ENCODE assay signal across 13 cellular contexts in genomic region chr1:24862775-24863483, GRCh38.
"Had no signal": no experiment of that assay in that cellular context is flagged by ENCODE, and none has a peak within 500 bp of the region (broad histone marks: within the 10 kb centered on the region; RNA-seq: fewer than 3 reads in every experiment).

No MANE protein-coding gene starts in this region.

- H3K9me3 Mint-ChIP-seq: activated naive CD4-positive, alpha-beta T cell treated with anti-CD3 and anti-CD28 coated beads for 36 hours; activated T-helper 17 cell treated with anti-CD3 and anti-CD28 coated beads, Interleukin-2, amount 50 U/mL, for 72 hours; effector memory CD8-positive, alpha-beta T cell; naive thymus-derived CD4-positive, alpha-beta T cell had no signal

- H3K27ac Mint-ChIP-seq: activated naive CD4-positive, alpha-beta T cell treated with anti-CD3 and anti-CD28 coated beads for 36 hours; activated T-helper 17 cell treated with anti-CD3 and anti-CD28 coated beads, Interleukin-2, amount 50 U/mL, for 72 hours had no signal

- H3K4me1 ChIP-seq: gastrocnemius medialis, pancreas had no signal

- H3K27ac ChIP-seq: epithelial cell of prostate, gastrocnemius medialis, pancreas had no signal

- FAIRE-seq: pancreas had no signal

- H3K4me1 Mint-ChIP-seq: activated T-helper 17 cell treated with anti-CD3 and anti-CD28 coated beads, Interleukin-2, amount 50 U/mL, for 72 hours had no signal

- H3K9me3 ChIP-seq: gastrocnemius medialis, pancreas had no signal

- ATAC-seq: activated CD4-positive, CD25-positive, alpha-beta regulatory T cell treated with anti-CD3 and anti-CD28 coated beads, Interleukin-2, amount 50 U/mL, for 24 hours; activated T-helper 17 cell treated with anti-CD3 and anti-CD28 coated beads, Interleukin-2, amount 50 U/mL, for 72 hours; effector memory CD8-positive, alpha-beta T cell; gastrocnemius medialis; naive thymus-derived CD4-positive, alpha-beta T cell; pancreas had no signal

- H3K4me3 Mint-ChIP-seq: activated naive CD4-positive, alpha-beta T cell treated with anti-CD3 and anti-CD28 coated beads for 36 hours; activated T-helper 17 cell treated with anti-CD3 and anti-CD28 coated beads, Interleukin-2, amount 50 U/mL, for 72 hours had no signal

- H3K4me3 ChIP-seq: gastrocnemius medialis, pancreas had no signal

- H3K36me3 Mint-ChIP-seq: naive thymus-derived CD4-positive, alpha-beta T cell had no signal

- H3K27me3 ChIP-seq: pancreas had no signal

- H3K36me3 ChIP-seq: gastrocnemius medialis, pancreas had no signal

- DNase-seq: activated naive CD4-positive, alpha-beta T cell treated with anti-CD3 and anti-CD28 coated beads for 36 hours; caudate nucleus; cortex of kidney; effector memory CD8-positive, alpha-beta T cell; gastrocnemius medialis; kidney glomerular epithelial cell; naive thymus-derived CD4-positive, alpha-beta T cell; pancreas; stimulated activated CD4-positive, alpha-beta T cell treated with anti-CD3 and anti-CD28 coated beads, Interleukin-15, amount 100 ng/mL, for 24 hours; stimulated activated CD4-positive, alpha-beta T cell treated with anti-CD3 and anti-CD28 coated beads, Interleukin-4, amount 100 ng/mL, for 4 hours had no signal
